In the genomic region with DNA sequence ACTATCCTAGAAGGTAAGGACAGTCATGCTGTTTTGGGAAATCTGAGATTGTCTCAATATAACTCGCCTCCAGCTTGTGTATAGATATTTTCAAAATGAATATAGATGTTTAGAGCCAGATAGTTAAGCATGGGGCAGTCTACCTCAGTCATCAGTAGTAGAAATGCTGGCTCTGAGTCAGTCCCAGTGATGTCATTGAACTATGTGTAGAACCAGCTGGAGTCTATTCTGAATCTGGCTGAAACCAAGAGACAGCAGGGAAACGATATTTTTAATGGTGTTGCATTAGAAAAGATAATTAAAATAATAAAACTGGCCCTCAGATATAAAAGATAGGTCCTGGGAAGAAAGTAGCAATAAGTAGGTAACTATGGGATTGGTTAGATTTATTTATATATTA, we compare ENCODE assay signal across 11 cellular contexts. TPM values are rescaled to one million over a fixed set of nuclear protein-coding genes. Genes with fewer than 3 reads are reported as not detected.
DNase-seq lines count a peak whose midpoint lies in the region; ATAC-seq and TF ChIP-seq lines count a peak whose summit lies in the region.
"Had no signal": no experiment of that assay in that cellular context is flagged by ENCODE, and none has a peak within 500 bp of the region (broad histone marks: within the 10 kb centered on the region; RNA-seq: fewer than 3 reads in every experiment).

No MANE protein-coding gene starts in this region.

- H4K20me1 ChIP-seq in MM.1S (ENCODE audit: insufficient read depth, low read length) = no peaks in the 10 kb centered on the region

- H3K27me3 Mint-ChIP-seq in mesothelial cell of epicardium (ENCODE audit: low read depth) = no peaks in the 10 kb centered on the region
- H3K27me3 Mint-ChIP-seq: B cell had no signal

- DNase-seq in EL = peak; percentile 27
- DNase-seq in MM.1S = peak; percentile 23
- DNase-seq in AML-193 (lab: John Stamatoyannopoulos, UW) = no peak
- DNase-seq in mesothelial cell of epicardium (ENCODE audit: low spot score in 2 of 2, unreplicated experiment in 2 of 2) = no peak
- DNase-seq in NCI-H1436 (lab: John Stamatoyannopoulos, UW) = no peak
- DNase-seq in caudate nucleus (lab: John Stamatoyannopoulos, UW) = no peak
- DNase-seq: activated naive CD4-positive, alpha-beta T cell treated with Interleukin-2 at 50 U/mL for 16 hours; effector memory CD4-positive, alpha-beta T cell had no signal

- H3F3A ChIP-seq in MM.1S (ENCODE audit: insufficient read depth, low read length) = no peaks in the 10 kb centered on the region

- no peaks in the 10 kb centered on the region for H3K9me3 ChIP-seq in MM.1S (replicated peaks; ENCODE audit: insufficient read depth, low read length)

- no peaks in the 10 kb centered on the region for H3K27me3 ChIP-seq in MM.1S (replicated peaks; ENCODE audit: insufficient read depth, low read length)

- no peaks in the 10 kb centered on the region for H3K9me3 Mint-ChIP-seq in mesothelial cell of epicardium

- H3K36me3 ChIP-seq in MM.1S (replicated peaks; ENCODE audit: insufficient read depth, low read length) = no peaks in the 10 kb centered on the region

- no peak overlapping the region for H3K4me3 Mint-ChIP-seq in mesothelial cell of epicardium
- H3K4me3 Mint-ChIP-seq: B cell had no signal

- no peaks in the 10 kb centered on the region for H3K9me2 ChIP-seq in MM.1S (replicated peaks; ENCODE audit: insufficient read depth, low read length)

- no peak overlapping the region for H3K9ac ChIP-seq in MM.1S (ENCODE audit: low read length)

- ATAC-seq in GM19438 (IDR thresholded peaks at IDR 0.05; ENCODE audit: low read depth, unreplicated experiment) = peak; percentile 61
- ATAC-seq in HG02885 (IDR thresholded peaks at IDR 0.05; ENCODE audit: poor library complexity, unreplicated experiment) = peak; percentile 87

- H3K4me1 Mint-ChIP-seq in mesothelial cell of epicardium = peaks cover 17% of the 10 kb centered on the region

- H3K27ac ChIP-seq in MM.1S (ENCODE audit: low read length) = no peak overlapping the region
- no peak overlapping the region for H3K27ac ChIP-seq in caudate nucleus (ENCODE audit: low read depth, low read length)

- H3K4me3 ChIP-seq in MM.1S (ENCODE audit: low read length) = no peak overlapping the region

- no peak overlapping the region; the same call in 1 of the 2 replicates for H3K4me2 ChIP-seq in MM.1S (ENCODE audit: low read depth, low read length)

- H3K36me3 Mint-ChIP-seq in mesothelial cell of epicardium = peaks cover 6% of the 10 kb centered on the region

- no peak overlapping the region for H3K27ac Mint-ChIP-seq in mesothelial cell of epicardium
- H3K27ac Mint-ChIP-seq: B cell had no signal

- H3K79me2 ChIP-seq in MM.1S (ENCODE audit: low read length) = no peaks in the 10 kb centered on the region

- peaks cover 22% of the 10 kb centered on the region for H3K4me1 ChIP-seq in MM.1S (ENCODE audit: low read length)

- no peak overlapping the region for H2AFZ ChIP-seq in MM.1S (ENCODE audit: low read length)

- TF ChIP-seq CTCF in MM.1S (IDR thresholded peaks at IDR 0.05; ENCODE audit: low read length) = no peak
- no peak for TF ChIP-seq CTCF in mesothelial cell of epicardium (IDR thresholded peaks at IDR 0.05; ENCODE audit: unreplicated experiment)

RNA-seq across cellular contexts. Expression of a gene that starts 25.9 kb away (rescaled TPM):
- total RNA-seq in mesothelial cell of epicardium = 4.1 to 5.0 TPM (median 4.9 TPM) in 3 replicates

RNA-seq across cellular contexts. Expression of a gene that starts 49.3 kb away (rescaled TPM):
- total RNA-seq in mesothelial cell of epicardium = 12.9 to 14.0 TPM (median 12.9 TPM) in 3 replicates

Comparison
In these comparisons a context has a peak if more than half of its experiments do, and no peak if none do; other contexts are left out.
1. DNase-seq: peak in EL (single experiment) and MM.1S (single experiment); none in AML-193 (0 of 2), mesothelial cell of epicardium (0 of 2), NCI-H1436 (single experiment) and caudate nucleus (0 of 61).